In genomic region chr20:57704245-57704644, GRCh38 we compare ENCODE assay signal across 25 cellular contexts. TPM values are rescaled to one million over a fixed set of nuclear protein-coding genes. Genes with fewer than 3 reads are reported as not detected.
A peak's percentile ranks its signal among the peaks of the same experiment; 100 is the strongest.
DNase-seq lines count a peak whose midpoint lies in the region; ATAC-seq and TF ChIP-seq lines count a peak whose summit lies in the region.
"Had no signal": no experiment of that assay in that cellular context is flagged by ENCODE, and none has a peak within 500 bp of the region (broad histone marks: within the 10 kb centered on the region; RNA-seq: fewer than 3 reads in every experiment).

No MANE protein-coding gene starts in this region.

- no peaks in the 10 kb centered on the region for H3K27me3 ChIP-seq in ascending aorta
- no peaks in the 10 kb centered on the region for H3K27me3 ChIP-seq in testis
- H3K27me3 ChIP-seq: foreskin keratinocyte, thyroid gland had no signal

- no peak for ATAC-seq in natural killer cell
- no peak for ATAC-seq in natural killer cell treated with Interleukin-12 subunit alpha and Interleukin-12 subunit beta and Interleukin-15 and Interleukin-18, amount 100 ng/mL, for 72 hours
- ATAC-seq in naive B cell (ENCODE audit: low read depth in 2 of 2) = no peak
- ATAC-seq in HG03432 (IDR thresholded peaks at IDR 0.05; ENCODE audit: unreplicated experiment) = no peak
- no peak for ATAC-seq in HG03571 (IDR thresholded peaks at IDR 0.05; ENCODE audit: unreplicated experiment)
- ATAC-seq: activated T-cell treated with anti-CD3 and anti-CD28 coated beads, Interleukin-2, amount 50 U/mL, for 72 hours; foreskin keratinocyte; left lung; psoas muscle had no signal

- H3K27ac Mint-ChIP-seq in natural killer cell (peak overlapping the region in 1 of 2 donors; percentile 26), naive B cell (peak overlapping the region; percentile 94 to 99 (median 99))
- no peak overlapping the region for H3K27ac Mint-ChIP-seq in natural killer cell treated with Interleukin-12 subunit alpha and Interleukin-12 subunit beta and Interleukin-15 and Interleukin-18, amount 100 ng/mL, for 72 hours
- H3K27ac Mint-ChIP-seq: activated naive CD4-positive, alpha-beta T cell treated with anti-CD3 and anti-CD28 coated beads, Interleukin-2, amount 10 ng/mL, durations not matched to agents 7 days and 5 days; activated T-cell treated with anti-CD3 and anti-CD28 coated beads, Interleukin-2, amount 50 U/mL, for 72 hours had no signal

- H3K36me3 Mint-ChIP-seq in natural killer cell = peaks cover 7% of the 10 kb centered on the region
- H3K36me3 Mint-ChIP-seq in natural killer cell treated with Interleukin-12 subunit alpha and Interleukin-12 subunit beta and Interleukin-15 and Interleukin-18, amount 100 ng/mL, for 72 hours = peaks cover 5% of the 10 kb centered on the region
- H3K36me3 Mint-ChIP-seq in naive B cell = peaks cover 0 to 7% of the 10 kb centered on the region in 2 donors
- H3K36me3 Mint-ChIP-seq: activated naive CD4-positive, alpha-beta T cell treated with anti-CD3 and anti-CD28 coated beads, Interleukin-2, amount 10 ng/mL, durations not matched to agents 7 days and 5 days had no signal

- H3K4me3 Mint-ChIP-seq in natural killer cell (peak overlapping the region; percentile 28), naive B cell (peak overlapping the region; percentile 57 to 97 (median 72))
- H3K4me3 Mint-ChIP-seq in natural killer cell treated with Interleukin-12 subunit alpha and Interleukin-12 subunit beta and Interleukin-15 and Interleukin-18, amount 100 ng/mL, for 72 hours = no peak overlapping the region
- H3K4me3 Mint-ChIP-seq: activated naive CD4-positive, alpha-beta T cell treated with anti-CD3 and anti-CD28 coated beads, Interleukin-2, amount 10 ng/mL, durations not matched to agents 7 days and 5 days; activated T-cell treated with anti-CD3 and anti-CD28 coated beads, Interleukin-2, amount 50 U/mL, for 72 hours had no signal

- H3K36me3 ChIP-seq in ascending aorta (peaks cover 0 to 5% of the 10 kb centered on the region in 2 donors), testis (ENCODE audit: low read depth, missing control alignments) (no peaks in the 10 kb centered on the region)
- H3K36me3 ChIP-seq: left lung, thyroid gland had no signal

- H3K9me3 Mint-ChIP-seq in natural killer cell (no peaks in the 10 kb centered on the region), naive B cell (peaks cover 0 to 5% (median 0%) of the 10 kb centered on the region in 7 donors)
- no peaks in the 10 kb centered on the region for H3K9me3 Mint-ChIP-seq in natural killer cell treated with Interleukin-12 subunit alpha and Interleukin-12 subunit beta and Interleukin-15 and Interleukin-18, amount 100 ng/mL, for 72 hours
- H3K9me3 Mint-ChIP-seq: activated naive CD4-positive, alpha-beta T cell treated with anti-CD3 and anti-CD28 coated beads, Interleukin-2, amount 10 ng/mL, durations not matched to agents 7 days and 5 days; activated T-cell treated with anti-CD3 and anti-CD28 coated beads, Interleukin-2, amount 50 U/mL, for 72 hours had no signal

- DNase-seq in natural killer cell = no peak
- no peak for DNase-seq in natural killer cell treated with Interleukin-12 subunit alpha and Interleukin-12 subunit beta and Interleukin-15 and Interleukin-18, amount 100 ng/mL, for 72 hours (ENCODE audit: low spot score)
- no peak for DNase-seq in ascending aorta (ENCODE audit: low spot score in 2 of 2)
- no peak for DNase-seq in naive B cell
- no peak for DNase-seq in kidney glomerular epithelial cell (lab: John Stamatoyannopoulos, UW)
- DNase-seq in testis = no peak
- DNase-seq: activated CD4-positive, alpha-beta T cell treated with anti-CD3 and anti-CD28 coated beads for 1 hour; activated naive CD4-positive, alpha-beta T cell treated with anti-CD3 and anti-CD28 coated beads, Interleukin-2, amount 10 ng/mL, durations not matched to agents 7 days and 5 days; activated T-cell treated with anti-CD3 and anti-CD28 coated beads, Interleukin-2, amount 50 U/mL, for 72 hours; anterior cingulate cortex; C1 segment of cervical spinal cord; cerebellar nuclear complex; erythroblast; foreskin keratinocyte; GM23248; left lung; MV-4-11; NCI-H187 treated with DMSO at 0.1 percent for 48 hours; SHP77; stimulated activated CD4-positive, alpha-beta T cell treated with anti-CD3 and anti-CD28 coated beads, Interleukin-1b, Interleukin-23, amount 100 ng/mL, for 48 hours; thyroid gland had no signal

- 89 to 90% methylated on average over 14 of the region's 14 CpGs for WGBS in testis, 2 donors

- TF ChIP-seq CTCF in natural killer cell (IDR thresholded peaks at IDR 0.05) (no peak), ascending aorta (IDR thresholded peaks at IDR 0.05) (no peak), testis (IDR thresholded peaks at IDR 0.05) (no peak)

- peak overlapping the region in 1 of 2 donors; percentile 79 for H3K4me3 ChIP-seq in ascending aorta
- H3K4me3 ChIP-seq in testis = no peak overlapping the region
- H3K4me3 ChIP-seq: GM23248, left lung, psoas muscle, thyroid gland had no signal

- intact Hi-C loops in natural killer cell (cut with micrococcal nuclease) (no loop called here), ascending aorta (cut with DNase I) (loop anchor here (10.0 kb wide), 1 partner anchor 1191 kb away; no protein-coding TSS in a partner anchor), testis (cut with DNase I; ENCODE audit: low total_unique reads) (no loop called here)

- H3K4me1 Mint-ChIP-seq in natural killer cell (peaks cover 6 to 7% of the 10 kb centered on the region in 2 donors), naive B cell (peaks cover 86 to 97% (median 97%) of the 10 kb centered on the region in 3 donors)
- H3K4me1 Mint-ChIP-seq in natural killer cell treated with Interleukin-12 subunit alpha and Interleukin-12 subunit beta and Interleukin-15 and Interleukin-18, amount 100 ng/mL, for 72 hours (ENCODE audit: low read depth in 2 of 2) = peaks cover 6% of the 10 kb centered on the region in 2 donors

- H3K27me3 Mint-ChIP-seq in natural killer cell (ENCODE audit: low read depth in 2 of 2) (peaks cover 23 to 29% of the 10 kb centered on the region in 2 donors), naive B cell (no peaks in the 10 kb centered on the region)
- peaks cover 14 to 17% of the 10 kb centered on the region in 2 donors for H3K27me3 Mint-ChIP-seq in natural killer cell treated with Interleukin-12 subunit alpha and Interleukin-12 subunit beta and Interleukin-15 and Interleukin-18, amount 100 ng/mL, for 72 hours

- H3K9me3 ChIP-seq in ascending aorta (no peaks in the 10 kb centered on the region), testis (no peaks in the 10 kb centered on the region)
- H3K9me3 ChIP-seq: left lung, psoas muscle, thyroid gland had no signal

- H3K27ac ChIP-seq in ascending aorta (peak overlapping the region; percentile 25 to 94), testis (no peak overlapping the region)
- H3K27ac ChIP-seq: foreskin keratinocyte, GM23248, HL-60, left lung, psoas muscle, thyroid gland had no signal

- peaks cover 4 to 57% of the 10 kb centered on the region in 2 donors for H3K4me1 ChIP-seq in ascending aorta
- no peaks in the 10 kb centered on the region for H3K4me1 ChIP-seq in testis

- no peak for TF ChIP-seq POLR2A in testis (IDR thresholded peaks at IDR 0.05)

RNA-seq across cellular contexts. Expression of gene PMEPA1, which starts 5.6 kb away (rescaled TPM):
- total RNA-seq in natural killer cell (1 to 10 TPM; 1.2 to 5.9 (median 2.4) TPM), ascending aorta (56.8 TPM), testis (10 to 100 TPM in 1 of 2 donors, 1 to 10 TPM in 1; 8.1 to 12.1 TPM)
- under 1 TPM in 1 of 2 donors, not detected in 1; 0.08 TPM for total RNA-seq in natural killer cell treated with Interleukin-12 subunit alpha and Interleukin-12 subunit beta and Interleukin-15 and Interleukin-18, amount 100 ng/mL, for 72 hours
- polyA plus RNA-seq in naive B cell (ENCODE audit: low read depth in 6 of 6) (10 to 100 TPM in 5 of 6 donors, 1 to 10 TPM in 1; 7.6 to 18.7 (median 12.5) TPM), testis (ENCODE audit: insufficient read depth, low read depth, low replicate concordance) (16.8 TPM)

Comparison
In these comparisons a context has a peak if more than half of its experiments do, and no peak if none do; other contexts are left out.
1. H3K27ac Mint-ChIP-seq: peak in naive B cell (6 of 6); none in natural killer cell treated with Interleukin-12 subunit alpha and Interleukin-12 subunit beta and Interleukin-15 and Interleukin-18, amount 100 ng/mL, for 72 hours (0 of 2).
2. H3K27ac ChIP-seq: peak in ascending aorta (2 of 2); none in testis (0 of 2).